ENCODE assay signal across 17 cellular contexts in the genomic region with DNA sequence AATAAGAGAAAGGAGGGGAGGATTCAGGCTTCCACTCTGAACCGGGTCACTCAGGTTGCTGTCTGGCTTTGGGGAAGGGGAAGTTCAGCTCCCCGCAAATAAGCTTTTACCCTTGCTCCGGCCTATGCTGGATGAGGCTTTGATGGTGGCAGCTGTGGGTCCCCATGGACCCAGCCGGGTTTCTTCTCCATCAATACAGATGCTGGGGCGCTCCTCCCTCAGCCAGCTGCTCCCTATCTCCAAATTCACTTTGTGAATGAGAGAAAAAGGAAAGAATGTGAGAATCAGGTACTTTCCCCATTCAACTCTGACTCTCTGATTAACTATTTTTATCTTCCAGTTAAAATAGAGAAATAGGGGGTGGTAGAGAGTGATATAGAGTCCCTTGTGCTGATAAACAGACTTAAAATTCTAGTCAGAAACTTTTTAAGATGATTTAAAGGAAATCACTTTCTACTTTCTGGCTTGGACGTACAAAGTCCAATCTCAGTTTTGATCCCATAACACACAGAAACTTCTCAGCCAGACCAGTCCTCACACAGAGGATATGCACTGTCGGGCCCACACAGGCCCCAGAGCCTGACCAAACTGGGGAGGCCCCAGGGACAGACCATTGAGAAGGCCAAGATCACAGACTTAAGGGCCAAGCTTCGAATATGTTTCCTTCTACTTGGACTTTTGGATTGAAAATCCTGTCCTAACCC. TPM values are rescaled to one million over a fixed set of nuclear protein-coding genes. Genes with fewer than 3 reads are reported as not detected.
DNase-seq lines count a peak whose midpoint lies in the region; ATAC-seq and TF ChIP-seq lines count a peak whose summit lies in the region.
"Had no signal": no experiment of that assay in that cellular context is flagged by ENCODE, and none has a peak within 500 bp of the region (broad histone marks: within the 10 kb centered on the region; RNA-seq: fewer than 3 reads in every experiment).

No MANE protein-coding gene starts in this region.

- TF ChIP-seq CTCF in GM06990 (IDR thresholded peaks at IDR 0.05; ENCODE audit: insufficient read depth, low read length, poor library complexity, severe bottlenecking) (peak; percentile 3), endodermal cell (conservative IDR thresholded peaks at IDR 0.05) (no peak)

- DNase-seq in GM06990 (ENCODE audit: extremely low read depth, insufficient read length), result peak; percentile 55
- no peak for DNase-seq in effector memory CD8-positive, alpha-beta T cell
- no peak for DNase-seq in T1000 (lab: John Stamatoyannopoulos, UW)
- DNase-seq in endodermal cell, result no peak
- DNase-seq: activated CD4-positive, alpha-beta T cell treated with anti-CD3 and anti-CD28 coated beads, Interleukin-2, amount 10 ng/mL, durations not matched to agents 7 days and 5 days; caudate nucleus; GDM1; glutamatergic neuron; kidney; NCI-H2171; SW 1271 had no signal

- no peaks in the 10 kb centered on the region for H3K4me1 ChIP-seq in endodermal cell (ENCODE audit: control insufficient read depth, insufficient read depth, low read length)

- ATAC-seq in GM18517 (IDR thresholded peaks at IDR 0.05; ENCODE audit: unreplicated experiment) (peak; percentile 42), HG03571 (IDR thresholded peaks at IDR 0.05; ENCODE audit: unreplicated experiment) (peak; percentile 35), GM19395 (IDR thresholded peaks at IDR 0.05; ENCODE audit: unreplicated experiment) (no peak), GM19467 (IDR thresholded peaks at IDR 0.05; ENCODE audit: unreplicated experiment) (no peak)
- ATAC-seq in effector memory CD8-positive, alpha-beta T cell (replicated peaks), result no peak
- ATAC-seq: GM23338 had no signal

- 92% methylated on average over 4 to 8 of the region's 8 CpGs for WGBS in endodermal cell (ENCODE audit: insufficient coverage in 1 of 2, insufficient read length in 1 of 2), 2 experiments

- no peaks in the 10 kb centered on the region for H3K9me3 Mint-ChIP-seq in effector memory CD8-positive, alpha-beta T cell
- no peaks in the 10 kb centered on the region for H3K9me3 Mint-ChIP-seq in endodermal cell
- H3K9me3 Mint-ChIP-seq: activated CD4-positive, alpha-beta T cell treated with anti-CD3 and anti-CD28 coated beads, Interleukin-2, amount 10 ng/mL, durations not matched to agents 7 days and 5 days; GM23338 had no signal

- H3K27me3 Mint-ChIP-seq in effector memory CD8-positive, alpha-beta T cell, result peaks cover 10 to 26% of the 10 kb centered on the region in 2 donors
- H3K27me3 Mint-ChIP-seq in endodermal cell (ENCODE audit: insufficient read depth), result no peaks in the 10 kb centered on the region

- no peaks in the 10 kb centered on the region for H3K36me3 ChIP-seq in GM06990 (ENCODE audit: control insufficient read depth, insufficient read depth, low read length)
- no peaks in the 10 kb centered on the region for H3K36me3 ChIP-seq in endodermal cell (ENCODE audit: control insufficient read depth, insufficient read depth, low read length)
- H3K36me3 ChIP-seq: thoracic aorta had no signal

- no peak overlapping the region for H3K4me3 Mint-ChIP-seq in effector memory CD8-positive, alpha-beta T cell
- no peak overlapping the region for H3K4me3 Mint-ChIP-seq in endodermal cell
- H3K4me3 Mint-ChIP-seq: activated CD4-positive, alpha-beta T cell treated with anti-CD3 and anti-CD28 coated beads, Interleukin-2, amount 10 ng/mL, durations not matched to agents 7 days and 5 days; GM23338 had no signal

- H3K27me3 ChIP-seq in GM06990 (replicated peaks; ENCODE audit: control insufficient read depth, insufficient read depth, low read length) (no peaks in the 10 kb centered on the region), endodermal cell (ENCODE audit: control insufficient read depth, insufficient read depth, low read length, poor library complexity, severe bottlenecking) (no peaks in the 10 kb centered on the region)

- H3K4me1 Mint-ChIP-seq in effector memory CD8-positive, alpha-beta T cell (ENCODE audit: low read depth in 2 of 2), result peaks cover 5 to 8% of the 10 kb centered on the region in 2 donors
- H3K4me1 Mint-ChIP-seq in endodermal cell, result peaks cover 23% of the 10 kb centered on the region

- H3K27ac Mint-ChIP-seq in effector memory CD8-positive, alpha-beta T cell, result peak overlapping the region; percentile 89 to 93
- no peak overlapping the region for H3K27ac Mint-ChIP-seq in endodermal cell
- H3K27ac Mint-ChIP-seq: GM23338 had no signal

- no peak overlapping the region for H3K9ac ChIP-seq in endodermal cell (ENCODE audit: extremely low read depth, low read length, poor library complexity, severe bottlenecking)

- no peak overlapping the region for H3K27ac ChIP-seq in endodermal cell (ENCODE audit: low read depth, low read length)

- no peaks in the 10 kb centered on the region for H3K36me3 Mint-ChIP-seq in effector memory CD8-positive, alpha-beta T cell (ENCODE audit: insufficient read depth)
- H3K36me3 Mint-ChIP-seq in endodermal cell (ENCODE audit: low read depth), result no peaks in the 10 kb centered on the region

- no peak overlapping the region for H3K4me3 ChIP-seq in GM06990 (replicated peaks; ENCODE audit: low read depth, low read length)
- no peak overlapping the region for H3K4me3 ChIP-seq in endodermal cell (ENCODE audit: low read length)
- H3K4me3 ChIP-seq: GM23338, thoracic aorta had no signal

- no peaks in the 10 kb centered on the region for H3K9me3 ChIP-seq in endodermal cell (ENCODE audit: control insufficient read depth, low read length)
- H3K9me3 ChIP-seq: thoracic aorta had no signal

RNA-seq across cellular contexts. Expression of a gene that starts 39.6 kb away (rescaled TPM):
- total RNA-seq in endodermal cell, result 10 to 100 TPM; 37.6 to 37.7 TPM
- 64.4 TPM for polyA plus RNA-seq in endodermal cell (2013, experiment 1 of 2)
- polyA plus RNA-seq in endodermal cell (2013, experiment 2 of 2), result 60.7 TPM

Comparison
In these comparisons a context has a peak if more than half of its experiments do, and no peak if none do; other contexts are left out.
1. ATAC-seq: peak in GM18517 (single experiment) and HG03571 (single experiment); none in effector memory CD8-positive, alpha-beta T cell (single experiment), GM19395 (single experiment) and GM19467 (single experiment).